In the genomic region with DNA sequence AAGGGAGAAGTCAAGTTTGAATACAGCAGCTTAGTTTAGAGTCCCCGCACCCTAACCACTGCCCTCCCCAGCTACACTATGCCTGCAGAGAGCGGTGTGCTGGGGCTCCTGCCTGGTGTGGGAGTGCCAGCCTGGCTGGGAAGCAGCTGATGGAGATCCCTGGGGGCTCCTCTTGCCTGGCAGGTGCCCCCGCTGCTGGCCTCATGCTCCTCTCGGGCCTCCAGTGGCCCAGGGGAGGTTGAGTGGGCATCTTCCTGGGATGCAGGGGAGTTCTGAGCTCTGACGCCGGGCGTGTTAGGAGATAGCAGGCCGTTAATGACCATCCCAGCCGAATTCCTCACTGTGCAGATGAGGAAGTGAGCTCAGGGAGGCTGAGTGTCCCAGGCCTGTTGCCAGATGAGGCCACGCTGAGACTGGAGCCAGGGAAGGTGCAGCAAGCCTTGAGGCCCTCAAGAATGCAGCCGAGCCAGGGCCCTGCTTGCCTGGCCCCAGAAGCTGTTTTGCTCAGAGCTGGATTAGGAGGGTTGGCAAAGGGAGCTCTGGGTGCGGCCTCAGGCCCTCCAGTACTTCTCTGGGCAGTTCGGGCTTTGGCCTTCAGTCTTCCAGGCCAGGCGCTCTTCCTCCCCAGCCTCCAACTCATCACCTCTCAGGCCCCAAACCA, we compare ENCODE assay signal across 24 cellular contexts. TPM values are rescaled to one million over a fixed set of nuclear protein-coding genes. Genes with fewer than 3 reads are reported as not detected.
DNase-seq lines count a peak whose midpoint lies in the region; ATAC-seq and TF ChIP-seq lines count a peak whose summit lies in the region.
"Had no signal": no experiment of that assay in that cellular context is flagged by ENCODE, and none has a peak within 500 bp of the region (broad histone marks: within the 10 kb centered on the region; RNA-seq: fewer than 3 reads in every experiment).

No MANE protein-coding gene starts in this region.

- H3K4me1 Mint-ChIP-seq in central memory CD8-positive, alpha-beta T cell: peaks cover 20% of the 10 kb centered on the region

- peaks cover 5% of the 10 kb centered on the region for H3K9me3 Mint-ChIP-seq in central memory CD8-positive, alpha-beta T cell

- ATAC-seq in Right ventricle myocardium superior (ENCODE audit: poor library complexity): no peak
- no peak for ATAC-seq in central memory CD8-positive, alpha-beta T cell (replicated peaks; ENCODE audit: extremely low read depth, poor library complexity, severe bottlenecking)
- peak; percentile 72 for ATAC-seq in lower lobe of right lung
- ATAC-seq in upper lobe of right lung: peak; percentile 80
- ATAC-seq in HG02970 (IDR thresholded peaks at IDR 0.05; ENCODE audit: low FRiP score, unreplicated experiment): no peak
- ATAC-seq: left lobe of liver had no signal

- peak; percentile 68 for DNase-seq in cardiac septum (ENCODE audit: low spot score)
- DNase-seq in Right ventricle myocardium superior: no peak
- no peak for DNase-seq in central memory CD8-positive, alpha-beta T cell (ENCODE audit: low spot score in 2 of 2)
- peak; percentile 84 for DNase-seq in lower lobe of right lung
- DNase-seq in upper lobe of right lung: peak; percentile 87
- no peak for DNase-seq in DMS 273 treated with DMSO at 0.1 percent for 48 hours (lab: John Stamatoyannopoulos, UW)
- DNase-seq in pons (ENCODE audit: low spot score): no peak
- DNase-seq: activated B cell treated with CpG ODN at 0.5 μM for 24 hours; activated gamma-delta T cell; activated T-cell treated with anti-CD3 and anti-CD28 coated beads for 4 hours; Caco-2; NCI-H187; stimulated activated CD4-positive, alpha-beta T cell treated with anti-CD3 and anti-CD28 coated beads, Interleukin-4, amount 100 ng/mL, for 4 hours had no signal

- no peaks in the 10 kb centered on the region for H3K27me3 Mint-ChIP-seq in central memory CD8-positive, alpha-beta T cell

- peaks cover 4% of the 10 kb centered on the region for H3K36me3 Mint-ChIP-seq in central memory CD8-positive, alpha-beta T cell (ENCODE audit: insufficient read depth)
- H3K36me3 Mint-ChIP-seq: activated CD4-positive, alpha-beta memory T cell treated with anti-CD3 and anti-CD28 coated beads for 36 hours had no signal

- H3K27ac Mint-ChIP-seq in central memory CD8-positive, alpha-beta T cell (ENCODE audit: low read depth): no peak overlapping the region
- H3K27ac Mint-ChIP-seq: activated B cell treated with CpG ODN at 0.5 μM for 24 hours; activated CD4-positive, alpha-beta memory T cell treated with anti-CD3 and anti-CD28 coated beads for 36 hours; dendritic cell treated with granulocyte-macrophage colony-stimulating factor and Interleukin-4, amounts not matched to agents 40 ng/mL and 50 ng/mL, for 4 days; neural progenitor cell; stimulated activated naive CD8-positive, alpha-beta T cell treated with anti-CD3 and anti-CD28 coated beads, Interleukin-15, Interleukin-2, amounts not matched to agents 100 ng/mL and 50 ng/mL, for 24 hours had no signal

- H3K27me3 ChIP-seq in lower lobe of right lung (ENCODE audit: low read depth): no peaks in the 10 kb centered on the region
- no peaks in the 10 kb centered on the region for H3K27me3 ChIP-seq in upper lobe of right lung
- H3K27me3 ChIP-seq: neural progenitor cell, tibial nerve had no signal

- H3K4me3 Mint-ChIP-seq in central memory CD8-positive, alpha-beta T cell: peak overlapping the region; percentile 31
- H3K4me3 Mint-ChIP-seq: activated B cell treated with CpG ODN at 0.5 μM for 24 hours; activated CD4-positive, alpha-beta memory T cell treated with anti-CD3 and anti-CD28 coated beads for 36 hours; dendritic cell treated with granulocyte-macrophage colony-stimulating factor and Interleukin-4, amounts not matched to agents 40 ng/mL and 50 ng/mL, for 4 days; neural progenitor cell; stimulated activated naive CD8-positive, alpha-beta T cell treated with anti-CD3 and anti-CD28 coated beads, Interleukin-15, Interleukin-2, amounts not matched to agents 100 ng/mL and 50 ng/mL, for 24 hours had no signal

- H3K27ac ChIP-seq in lower lobe of right lung (peak overlapping the region; percentile 62), upper lobe of right lung (peak overlapping the region; percentile 55)
- H3K27ac ChIP-seq: KMS-11, neural progenitor cell, RWPE1, tibial nerve had no signal

- TF ChIP-seq CTCF in lower lobe of right lung (IDR thresholded peaks at IDR 0.05) (no peak), upper lobe of right lung (IDR thresholded peaks at IDR 0.05) (no peak)

- H3K4me3 ChIP-seq in lower lobe of right lung (no peak overlapping the region), upper lobe of right lung (no peak overlapping the region)
- H3K4me3 ChIP-seq: neural progenitor cell, tibial nerve had no signal

- no peaks in the 10 kb centered on the region for H3K4me1 ChIP-seq in lower lobe of right lung
- no peaks in the 10 kb centered on the region for H3K4me1 ChIP-seq in upper lobe of right lung
- H3K4me1 ChIP-seq: Caco-2 had no signal

- H3K9me3 ChIP-seq in lower lobe of right lung (peaks cover 11% of the 10 kb centered on the region), upper lobe of right lung (no peaks in the 10 kb centered on the region)

- H3K36me3 ChIP-seq in lower lobe of right lung: no peaks in the 10 kb centered on the region
- H3K36me3 ChIP-seq in upper lobe of right lung: no peaks in the 10 kb centered on the region
- H3K36me3 ChIP-seq: neural progenitor cell, tibial nerve had no signal

- intact Hi-C loops in cardiac septum (cut with DNase I): no loop called here
- intact Hi-C loops in Right ventricle myocardium superior (cut with DNase I): no loop called here
- intact Hi-C loops in lower lobe of right lung (cut with DNase I): no loop called here
- intact Hi-C loops in upper lobe of right lung (cut with DNase I): no loop called here

RNA-seq across cellular contexts. Expression of gene CYP46A1, which starts 6.7 kb away (rescaled TPM):
- total RNA-seq in cardiac septum (5.5 TPM), Right ventricle myocardium superior (3.0 TPM), lower lobe of right lung (0.62 TPM), upper lobe of right lung (1.3 TPM)
- total RNA-seq: activated B cell treated with CpG ODN at 0.5 μM for 24 hours, bronchial epithelial cell, H4 had no signal

RNA-seq across cellular contexts. Expression of gene HHIPL1, which starts 32.4 kb away (rescaled TPM):
- 1.9 TPM for total RNA-seq in cardiac septum
- 1.6 TPM for total RNA-seq in Right ventricle myocardium superior
- total RNA-seq in lower lobe of right lung: 1.6 TPM
- 1.6 TPM for total RNA-seq in upper lobe of right lung
- total RNA-seq: activated B cell treated with CpG ODN at 0.5 μM for 24 hours had no signal

Comparison
In these comparisons a context has a peak if more than half of its experiments do, and no peak if none do; other contexts are left out.
1. DNase-seq: peak in cardiac septum (single experiment), lower lobe of right lung (single experiment) and upper lobe of right lung (single experiment); none in Right ventricle myocardium superior (single experiment), central memory CD8-positive, alpha-beta T cell (0 of 2), DMS 273 treated with DMSO at 0.1 percent for 48 hours (single experiment) and pons (single experiment).
2. ATAC-seq: peak in lower lobe of right lung (2 of 2) and upper lobe of right lung (single experiment); none in Right ventricle myocardium superior (single experiment), central memory CD8-positive, alpha-beta T cell (single experiment) and HG02970 (single experiment).